16 cellular contexts compared by ENCODE assay signal in genomic region chr12:13368431-13368830, GRCh38.
DNase-seq lines count a peak whose midpoint lies in the region; ATAC-seq and TF ChIP-seq lines count a peak whose summit lies in the region.
"Had no signal": no experiment of that assay in that cellular context is flagged by ENCODE, and none has a peak within 500 bp of the region (broad histone marks: within the 10 kb centered on the region; RNA-seq: fewer than 3 reads in every experiment).

No MANE protein-coding gene starts in this region.

- TF ChIP-seq CTCF in heart left ventricle (IDR thresholded peaks at IDR 0.05), result no peak
- TF ChIP-seq CTCF in left ventricle myocardium inferior (IDR thresholded peaks at IDR 0.05; ENCODE audit: borderline replicate concordance), result no peak
- no peak for TF ChIP-seq CTCF in OCI-LY1 (IDR thresholded peaks at IDR 0.05; ENCODE audit: low read length)
- no peak for TF ChIP-seq CTCF in lower lobe of right lung (IDR thresholded peaks at IDR 0.05)

- 55 to 80% (median 63%) methylated on average over 1 of the region's 1 CpG for WGBS in heart left ventricle, 4 donors

- H3K9me2 ChIP-seq in OCI-LY1 (ENCODE audit: low read depth, low read length), result no peaks in the 10 kb centered on the region

- H3K79me2 ChIP-seq in OCI-LY1 (ENCODE audit: insufficient read depth, low read length), result no peaks in the 10 kb centered on the region

- TF ChIP-seq POLR2A in heart left ventricle (IDR thresholded peaks at IDR 0.05), result no peak

- H3K4me3 ChIP-seq in heart left ventricle (no peak overlapping the region), left ventricle myocardium inferior (no peak overlapping the region), OCI-LY1 (ENCODE audit: low read depth, low read length, poor library complexity, severe bottlenecking) (no peak overlapping the region), lower lobe of right lung (no peak overlapping the region)
- H3K4me3 ChIP-seq: BLaER1 treated with 17β-estradiol and CSF1 and Interleukin-3, amounts not matched to agents 10 nM and 100 nM; K562; Peyer's patch had no signal

- DNase-seq in heart left ventricle (peak in 1 of 5 donors; percentile 32), left ventricle myocardium inferior (no peak), lower lobe of right lung (no peak), NCI-H128 (lab: John Stamatoyannopoulos, UW; ENCODE audit: unreplicated experiment) (no peak), DMS 273 treated with DMSO at 0.1 percent for 48 hours (lab: John Stamatoyannopoulos, UW) (no peak)
- DNase-seq in activated effector memory CD4-positive, alpha-beta T cell treated with anti-CD3 and anti-CD28 coated beads, Interleukin-2, amount 50 U/mL, for 16 hours, result no peak
- DNase-seq: CD8-positive, alpha-beta memory T cell; EL; NCI-H2107; Peyer's patch; SHP77 treated with DMSO at 0.1 percent for 48 hours had no signal

- peak in 3 of 4 donors; percentile 16 to 63 (median 60) for ATAC-seq in heart left ventricle
- ATAC-seq in lower lobe of right lung, result peak; percentile 71 to 87
- no peak for ATAC-seq in HG03175 (IDR thresholded peaks at IDR 0.05; ENCODE audit: unreplicated experiment)
- ATAC-seq: K562, SK-N-SH treated with all-trans-retinoic acid at 6 μM for 48 hours had no signal

- H3K36me3 ChIP-seq in heart left ventricle (no peaks in the 10 kb centered on the region), left ventricle myocardium inferior (no peaks in the 10 kb centered on the region), OCI-LY1 (ENCODE audit: insufficient read depth, low read length) (no peaks in the 10 kb centered on the region), lower lobe of right lung (no peaks in the 10 kb centered on the region)
- H3K36me3 ChIP-seq: BLaER1 treated with 17β-estradiol and CSF1 and Interleukin-3, amounts not matched to agents 10 nM and 100 nM; Peyer's patch had no signal

- no peak overlapping the region for H3K4me2 ChIP-seq in OCI-LY1 (ENCODE audit: low read length)
- H3K4me2 ChIP-seq: BLaER1 treated with 17β-estradiol and CSF1 and Interleukin-3, amounts not matched to agents 10 nM and 100 nM had no signal

- H3K27ac ChIP-seq in heart left ventricle (no peak overlapping the region), left ventricle myocardium inferior (replicated peaks) (no peak overlapping the region), OCI-LY1 (ENCODE audit: low read depth, low read length, poor library complexity, severe bottlenecking) (peak overlapping the region; percentile 7), lower lobe of right lung (no peak overlapping the region)
- H3K27ac ChIP-seq: BLaER1 treated with 17β-estradiol and CSF1 and Interleukin-3, amounts not matched to agents 10 nM and 100 nM; Peyer's patch had no signal

- H3F3A ChIP-seq in OCI-LY1 (ENCODE audit: insufficient read depth, low read length), result no peaks in the 10 kb centered on the region

- H3K27me3 ChIP-seq in heart left ventricle (peaks cover 0 to 4% (median 0%) of the 10 kb centered on the region in 9 donors), left ventricle myocardium inferior (ENCODE audit: low read depth) (peaks cover 74% of the 10 kb centered on the region), OCI-LY1 (ENCODE audit: insufficient read depth, low read length) (no peaks in the 10 kb centered on the region), lower lobe of right lung (ENCODE audit: low read depth) (peaks cover 4% of the 10 kb centered on the region)
- H3K27me3 ChIP-seq: BLaER1 treated with 17β-estradiol and CSF1 and Interleukin-3, amounts not matched to agents 10 nM and 100 nM; Peyer's patch had no signal

- intact Hi-C loops in heart left ventricle (cut with DNase I) (loop anchor here in 5 of 10 donors (5.0 to 10.0 kb wide), 3 partner anchors 164 to 296 kb away; no protein-coding TSS in a partner anchor), left ventricle myocardium inferior (cut with micrococcal nuclease) (loop anchor here (10.0 kb wide), 2 partner anchors 166 to 296 kb away; no protein-coding TSS in a partner anchor), lower lobe of right lung (cut with DNase I) (loop anchor here (10.0 kb wide), 1 partner anchor 166 kb away; no protein-coding TSS in a partner anchor)

- no peaks in the 10 kb centered on the region for H4K20me1 ChIP-seq in OCI-LY1 (ENCODE audit: insufficient read depth, low read length)
- H4K20me1 ChIP-seq: BLaER1 treated with 17β-estradiol and CSF1 and Interleukin-3, amounts not matched to agents 10 nM and 100 nM had no signal

- H2AFZ ChIP-seq in OCI-LY1 (ENCODE audit: low read length), result no peak overlapping the region

- H3K4me1 ChIP-seq in heart left ventricle (no peaks in the 10 kb centered on the region), left ventricle myocardium inferior (no peaks in the 10 kb centered on the region), OCI-LY1 (ENCODE audit: insufficient read depth, low read length, severe bottlenecking) (peaks cover 26% of the 10 kb centered on the region), lower lobe of right lung (no peaks in the 10 kb centered on the region)
- H3K4me1 ChIP-seq: BLaER1 treated with 17β-estradiol and CSF1 and Interleukin-3, amounts not matched to agents 10 nM and 100 nM; Peyer's patch had no signal

- H3K9ac ChIP-seq in OCI-LY1 (ENCODE audit: low read length), result no peak overlapping the region
- H3K9ac ChIP-seq: BLaER1 treated with 17β-estradiol and CSF1 and Interleukin-3, amounts not matched to agents 10 nM and 100 nM had no signal

- H3K9me3 ChIP-seq in heart left ventricle (no peaks in the 10 kb centered on the region), left ventricle myocardium inferior (replicated peaks) (no peaks in the 10 kb centered on the region), OCI-LY1 (ENCODE audit: low read length) (peaks cover 5% of the 10 kb centered on the region), lower lobe of right lung (no peaks in the 10 kb centered on the region)
- H3K9me3 ChIP-seq: Peyer's patch had no signal
